In genomic region chr16:88390265-88390664, GRCh38 we compare ENCODE assay signal across 1 cellular context.
TF ChIP-seq lines count a peak whose summit lies in the region.

No MANE protein-coding gene starts in this region.

TF ChIP-seq in IMR-90, 13 proteins besides CTCF, POLR2A, EP300 and RAD21 (continued from another document):
- TF ChIP-seq, protein P1, sequence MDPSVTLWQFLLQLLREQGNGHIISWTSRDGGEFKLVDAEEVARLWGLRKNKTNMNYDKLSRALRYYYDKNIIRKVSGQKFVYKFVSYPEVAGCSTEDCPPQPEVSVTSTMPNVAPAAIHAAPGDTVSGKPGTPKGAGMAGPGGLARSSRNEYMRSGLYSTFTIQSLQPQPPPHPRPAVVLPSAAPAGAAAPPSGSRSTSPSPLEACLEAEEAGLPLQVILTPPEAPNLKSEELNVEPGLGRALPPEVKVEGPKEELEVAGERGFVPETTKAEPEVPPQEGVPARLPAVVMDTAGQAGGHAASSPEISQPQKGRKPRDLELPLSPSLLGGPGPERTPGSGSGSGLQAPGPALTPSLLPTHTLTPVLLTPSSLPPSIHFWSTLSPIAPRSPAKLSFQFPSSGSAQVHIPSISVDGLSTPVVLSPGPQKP (IDR thresholded peaks at IDR 0.05; ENCODE audit: borderline replicate concordance, low read depth, low read length), result no peak
- TF ChIP-seq BHLHE40 (IDR thresholded peaks at IDR 0.05; ENCODE audit: low read depth, low read length), result no peak
- TF ChIP-seq FOS (IDR thresholded peaks at IDR 0.05; ENCODE audit: low read depth, low read length), result no peak
- TF ChIP-seq RFX5 (IDR thresholded peaks at IDR 0.05; ENCODE audit: low read depth, low read length), result no peak
- TF ChIP-seq NFE2L2 (IDR thresholded peaks at IDR 0.05; ENCODE audit: low read depth, low read length), result no peak
- no peak for TF ChIP-seq SMC3 (IDR thresholded peaks at IDR 0.05; ENCODE audit: low read depth, low read length)
- TF ChIP-seq MAZ (IDR thresholded peaks at IDR 0.05; ENCODE audit: borderline replicate concordance, low read depth, low read length), result no peak
- no peak for TF ChIP-seq CEBPB (IDR thresholded peaks at IDR 0.05; ENCODE audit: low read depth, low read length)
- no peak for TF ChIP-seq CHD1 (IDR thresholded peaks at IDR 0.05; ENCODE audit: low read depth, low read length)
- TF ChIP-seq, protein P2, sequence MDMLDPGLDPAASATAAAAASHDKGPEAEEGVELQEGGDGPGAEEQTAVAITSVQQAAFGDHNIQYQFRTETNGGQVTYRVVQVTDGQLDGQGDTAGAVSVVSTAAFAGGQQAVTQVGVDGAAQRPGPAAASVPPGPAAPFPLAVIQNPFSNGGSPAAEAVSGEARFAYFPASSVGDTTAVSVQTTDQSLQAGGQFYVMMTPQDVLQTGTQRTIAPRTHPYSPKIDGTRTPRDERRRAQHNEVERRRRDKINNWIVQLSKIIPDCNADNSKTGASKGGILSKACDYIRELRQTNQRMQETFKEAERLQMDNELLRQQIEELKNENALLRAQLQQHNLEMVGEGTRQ (IDR thresholded peaks at IDR 0.05; ENCODE audit: low read depth, low read length), result no peak
TF ChIP-seq in IMR-90: peak in this region for 0.
